ENCODE assay signal across 1 cellular context in the genomic region with DNA sequence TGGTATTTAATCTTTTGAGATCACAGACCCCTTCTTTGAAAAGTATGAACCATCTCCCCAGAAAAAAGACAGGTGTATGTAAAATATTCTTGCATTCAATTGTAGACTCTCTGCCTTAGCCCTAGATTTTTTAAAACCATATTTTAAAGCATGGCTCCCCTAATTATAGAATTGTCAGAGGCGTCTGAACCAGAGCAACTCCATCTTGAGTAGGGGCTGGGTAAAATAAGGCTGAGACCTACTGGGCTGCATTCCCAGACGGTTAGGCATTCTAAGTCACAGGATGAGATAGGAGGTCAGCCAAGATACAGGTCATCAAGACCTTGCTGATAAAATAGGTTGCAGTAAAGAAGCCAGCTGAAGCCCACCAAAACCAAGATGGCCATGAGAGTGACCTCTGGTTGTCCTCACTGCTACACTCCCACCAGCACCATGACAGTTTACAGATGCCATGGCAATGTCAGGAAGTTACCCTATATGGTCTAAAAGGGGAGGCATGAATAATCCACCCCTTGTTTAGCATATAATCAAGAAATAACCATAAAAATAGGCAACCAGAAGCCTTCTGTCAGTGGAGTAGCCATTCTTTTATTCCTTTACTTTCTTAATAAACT. TPM values are rescaled to one million over a fixed set of nuclear protein-coding genes. Genes with fewer than 3 reads are reported as not detected.
"Had no signal": no experiment of that assay in that cellular context is flagged by ENCODE, and none has a peak within 500 bp of the region (broad histone marks: within the 10 kb centered on the region; RNA-seq: fewer than 3 reads in every experiment).

No MANE protein-coding gene starts in this region.

RNA-seq across cellular contexts. Expression of a gene that starts 17.9 kb away (rescaled TPM):
- total RNA-seq: naive thymus-derived CD4-positive, alpha-beta T cell had no signal
- polyA plus RNA-seq: naive thymus-derived CD4-positive, alpha-beta T cell had no signal
